1 cellular context compared by ENCODE assay signal in genomic region chr9:117932585-117932984, GRCh38.
TF ChIP-seq lines count a peak whose summit lies in the region.

No MANE protein-coding gene starts in this region.

TF ChIP-seq in GM23338, 12 proteins besides CTCF, POLR2A, EP300 and RAD21 (continued from another document):
- TF ChIP-seq ZNF462 (CRISPR knock-in tag; IDR thresholded peaks at IDR 0.05) = no peak
- TF ChIP-seq POLR2AphosphoS5 (IDR thresholded peaks at IDR 0.05; ENCODE audit: low read depth) = no peak
- no peak for TF ChIP-seq CREB1 (CRISPR knock-in tag; IDR thresholded peaks at IDR 0.05; ENCODE audit: low read depth)
- TF ChIP-seq EZH2phosphoT487 (IDR thresholded peaks at IDR 0.05; ENCODE audit: unreplicated experiment) = no peak
- no peak for TF ChIP-seq STAT1 (IDR thresholded peaks at IDR 0.05; ENCODE audit: unreplicated experiment)
- TF ChIP-seq ZNF331 (CRISPR knock-in tag; IDR thresholded peaks at IDR 0.05; ENCODE audit: low read depth) = no peak
- TF ChIP-seq, protein P1, sequence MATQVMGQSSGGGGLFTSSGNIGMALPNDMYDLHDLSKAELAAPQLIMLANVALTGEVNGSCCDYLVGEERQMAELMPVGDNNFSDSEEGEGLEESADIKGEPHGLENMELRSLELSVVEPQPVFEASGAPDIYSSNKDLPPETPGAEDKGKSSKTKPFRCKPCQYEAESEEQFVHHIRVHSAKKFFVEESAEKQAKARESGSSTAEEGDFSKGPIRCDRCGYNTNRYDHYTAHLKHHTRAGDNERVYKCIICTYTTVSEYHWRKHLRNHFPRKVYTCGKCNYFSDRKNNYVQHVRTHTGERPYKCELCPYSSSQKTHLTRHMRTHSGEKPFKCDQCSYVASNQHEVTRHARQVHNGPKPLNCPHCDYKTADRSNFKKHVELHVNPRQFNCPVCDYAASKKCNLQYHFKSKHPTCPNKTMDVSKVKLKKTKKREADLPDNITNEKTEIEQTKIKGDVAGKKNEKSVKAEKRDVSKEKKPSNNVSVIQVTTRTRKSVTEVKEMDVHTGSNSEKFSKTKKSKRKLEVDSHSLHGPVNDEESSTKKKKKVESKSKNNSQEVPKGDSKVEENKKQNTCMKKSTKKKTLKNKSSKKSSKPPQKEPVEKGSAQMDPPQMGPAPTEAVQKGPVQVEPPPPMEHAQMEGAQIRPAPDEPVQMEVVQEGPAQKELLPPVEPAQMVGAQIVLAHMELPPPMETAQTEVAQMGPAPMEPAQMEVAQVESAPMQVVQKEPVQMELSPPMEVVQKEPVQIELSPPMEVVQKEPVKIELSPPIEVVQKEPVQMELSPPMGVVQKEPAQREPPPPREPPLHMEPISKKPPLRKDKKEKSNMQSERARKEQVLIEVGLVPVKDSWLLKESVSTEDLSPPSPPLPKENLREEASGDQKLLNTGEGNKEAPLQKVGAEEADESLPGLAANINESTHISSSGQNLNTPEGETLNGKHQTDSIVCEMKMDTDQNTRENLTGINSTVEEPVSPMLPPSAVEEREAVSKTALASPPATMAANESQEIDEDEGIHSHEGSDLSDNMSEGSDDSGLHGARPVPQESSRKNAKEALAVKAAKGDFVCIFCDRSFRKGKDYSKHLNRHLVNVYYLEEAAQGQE (IDR thresholded peaks at IDR 0.05; ENCODE audit: unreplicated experiment) = no peak
- no peak for TF ChIP-seq EZH2 (IDR thresholded peaks at IDR 0.05; ENCODE audit: low read depth, unreplicated experiment)
TF ChIP-seq in GM23338: peak in this region for 0.
